21 cellular contexts compared by ENCODE assay signal in the genomic region with DNA sequence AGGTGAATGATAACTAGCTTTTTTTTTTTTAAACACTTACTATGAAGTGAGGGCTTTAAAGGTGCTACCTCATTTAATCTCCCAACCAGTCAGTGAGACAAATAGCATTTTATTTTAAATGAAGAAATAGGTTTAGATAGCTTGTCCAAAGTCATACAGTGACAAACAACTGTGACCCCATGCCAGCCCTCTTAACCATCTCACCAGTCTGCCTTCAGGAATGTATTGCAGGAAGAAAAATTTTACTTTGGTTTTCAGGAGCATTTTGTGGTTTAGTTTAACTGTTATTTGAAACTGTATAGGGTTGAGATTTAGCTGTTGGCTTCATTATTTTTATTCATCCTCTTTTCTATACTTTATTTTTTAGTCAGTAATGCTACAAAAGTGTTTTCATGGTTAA. TPM values are rescaled to one million over a fixed set of nuclear protein-coding genes. Genes with fewer than 3 reads are reported as not detected.
DNase-seq lines count a peak whose midpoint lies in the region; ATAC-seq, FAIRE-seq and TF ChIP-seq lines count a peak whose summit lies in the region.
"Had no signal": no experiment of that assay in that cellular context is flagged by ENCODE, and none has a peak within 500 bp of the region (broad histone marks: within the 10 kb centered on the region; RNA-seq: fewer than 3 reads in every experiment).

No MANE protein-coding gene starts in this region.

- H3K36me3 ChIP-seq in HAP-1 (replicated peaks), result no peaks in the 10 kb centered on the region
- H3K36me3 ChIP-seq: vagina had no signal

- H3K9me3 Mint-ChIP-seq in WTC11, result no peaks in the 10 kb centered on the region
- H3K9me3 Mint-ChIP-seq: activated naive CD8-positive, alpha-beta T cell treated with anti-CD3 and anti-CD28 coated beads for 36 hours; GM23338; T-helper 2 cell treated with Interferon-gamma antibody and Interleukin-4, amounts not matched to agents 5 μg/mL and 100 μg/mL, for 36 hours had no signal

- TF ChIP-seq CTCF in WTC11 (IDR thresholded peaks at IDR 0.05), result no peak

- DNase-seq in AG08395 (ENCODE audit: low spot score), result peak; percentile 22
- DNase-seq in GM12892 (ENCODE audit: insufficient read length), result no peak
- no peak for DNase-seq in WTC11 (ENCODE audit: low spot score)
- DNase-seq in kidney tubule cell (ENCODE audit: low spot score), result peak; percentile 12
- no peak for DNase-seq in HAP-1 (ENCODE audit: low spot score in 2 of 2)
- no peak for DNase-seq in central memory CD4-positive, alpha-beta T cell
- DNase-seq: activated naive CD8-positive, alpha-beta T cell treated with anti-CD3 and anti-CD28 coated beads for 36 hours; DMS79; dorsolateral prefrontal cortex; NCI-H1105; NCI-H69; psoas muscle; stimulated activated CD4-positive, alpha-beta T cell treated with anti-CD3 and anti-CD28 coated beads, Interleukin-4, amount 100 ng/mL, for 1 hour had no signal

- CTCF ChIA-PET in WTC11 (lab: Charles Lee), result interaction anchor here (0.8 to 2.0 kb wide), 3 partner anchors 18 to 121 kb away, joined by 3 to 5 read pairs (median 3); no protein-coding TSS in a partner anchor

- ATAC-seq in WTC11, result no peak
- no peak for ATAC-seq in GM21367 (IDR thresholded peaks at IDR 0.05; ENCODE audit: unreplicated experiment)
- no peak for ATAC-seq in GM21515 (IDR thresholded peaks at IDR 0.05; ENCODE audit: unreplicated experiment)
- ATAC-seq: GM23338, psoas muscle had no signal

- H3K4me3 Mint-ChIP-seq in WTC11, result no peak overlapping the region
- H3K4me3 Mint-ChIP-seq: activated naive CD8-positive, alpha-beta T cell treated with anti-CD3 and anti-CD28 coated beads for 36 hours; GM23338; T-helper 2 cell treated with Interferon-gamma antibody and Interleukin-4, amounts not matched to agents 5 μg/mL and 100 μg/mL, for 36 hours had no signal

- no peaks in the 10 kb centered on the region for H3K27me3 ChIP-seq in HAP-1 (ENCODE audit: low read depth)
- H3K27me3 ChIP-seq: dorsolateral prefrontal cortex, vagina had no signal

- POLR2A ChIA-PET in WTC11 (lab: Charles Lee), result no interaction called here

- no peaks in the 10 kb centered on the region for H3K4me1 ChIP-seq in HAP-1

- H3K4me1 Mint-ChIP-seq in WTC11, result peaks cover 31% of the 10 kb centered on the region

- peak overlapping the region; percentile 46; the same call in 1 of the 2 replicates for H3K27ac Mint-ChIP-seq in WTC11
- H3K27ac Mint-ChIP-seq: activated naive CD8-positive, alpha-beta T cell treated with anti-CD3 and anti-CD28 coated beads for 36 hours; GM23338; T-helper 2 cell treated with Interferon-gamma antibody and Interleukin-4, amounts not matched to agents 5 μg/mL and 100 μg/mL, for 36 hours had no signal

- TF ChIP-seq POLR2A in GM12892 (IDR thresholded peaks at IDR 0.05; ENCODE audit: low read depth, low read length), result no peak

- in situ Hi-C loops in HAP-1 (cut with MboI; ENCODE audit: low sequenced_read_pairs), result no loop called here

- H3K36me3 Mint-ChIP-seq in WTC11, result no peaks in the 10 kb centered on the region
- H3K36me3 Mint-ChIP-seq: activated naive CD8-positive, alpha-beta T cell treated with anti-CD3 and anti-CD28 coated beads for 36 hours had no signal

- H3K9me3 ChIP-seq in HAP-1, result no peaks in the 10 kb centered on the region
- H3K9me3 ChIP-seq: psoas muscle, vagina had no signal

- peak; percentile 17 for FAIRE-seq in GM12892 (lab: Jason Lieb, UNC)
- FAIRE-seq: bronchial epithelial cell, frontal cortex had no signal

- H3K27me3 Mint-ChIP-seq in WTC11 (ENCODE audit: low read depth), result no peaks in the 10 kb centered on the region
- H3K27me3 Mint-ChIP-seq: activated naive CD8-positive, alpha-beta T cell treated with anti-CD3 and anti-CD28 coated beads for 36 hours had no signal

- H3K4me3 ChIP-seq in HAP-1, result no peak overlapping the region
- H3K4me3 ChIP-seq: dorsolateral prefrontal cortex, GM23338, psoas muscle, skin epidermis, vagina had no signal

TF ChIP-seq in WTC11, 78 proteins besides CTCF, POLR2A, EP300 and RAD21:
- no peak for TF ChIP-seq MYBL2 (CRISPR knock-in tag; IDR thresholded peaks at IDR 0.05)
- TF ChIP-seq OVOL2 (CRISPR knock-in tag; IDR thresholded peaks at IDR 0.05; ENCODE audit: borderline replicate concordance), result no peak
- no peak for TF ChIP-seq TP53 (CRISPR knock-in tag; IDR thresholded peaks at IDR 0.05)
- TF ChIP-seq HMGA2 (CRISPR knock-in tag; IDR thresholded peaks at IDR 0.05), result no peak
- TF ChIP-seq, protein P1, sequence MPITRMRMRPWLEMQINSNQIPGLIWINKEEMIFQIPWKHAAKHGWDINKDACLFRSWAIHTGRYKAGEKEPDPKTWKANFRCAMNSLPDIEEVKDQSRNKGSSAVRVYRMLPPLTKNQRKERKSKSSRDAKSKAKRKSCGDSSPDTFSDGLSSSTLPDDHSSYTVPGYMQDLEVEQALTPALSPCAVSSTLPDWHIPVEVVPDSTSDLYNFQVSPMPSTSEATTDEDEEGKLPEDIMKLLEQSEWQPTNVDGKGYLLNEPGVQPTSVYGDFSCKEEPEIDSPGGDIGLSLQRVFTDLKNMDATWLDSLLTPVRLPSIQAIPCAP (CRISPR knock-in tag; IDR thresholded peaks at IDR 0.05), result no peak
- no peak for TF ChIP-seq ZNF317 (CRISPR knock-in tag; IDR thresholded peaks at IDR 0.05; ENCODE audit: borderline replicate concordance, low read depth)
- TF ChIP-seq, protein P2, sequence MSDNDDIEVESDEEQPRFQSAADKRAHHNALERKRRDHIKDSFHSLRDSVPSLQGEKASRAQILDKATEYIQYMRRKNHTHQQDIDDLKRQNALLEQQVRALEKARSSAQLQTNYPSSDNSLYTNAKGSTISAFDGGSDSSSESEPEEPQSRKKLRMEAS (CRISPR knock-in tag; IDR thresholded peaks at IDR 0.05), result no peak
- no peak for TF ChIP-seq TEAD4 (CRISPR knock-in tag; IDR thresholded peaks at IDR 0.05)
TF ChIP-seq in WTC11: peak in this region for 0.

RNA-seq across cellular contexts. Expression of a gene that starts 18.6 kb away (rescaled TPM):
- 36.6 TPM for polyA plus RNA-seq in GM12892 (2012; ENCODE audit: missing spikeins)
- total RNA-seq in WTC11 (2021), result 66.3 to 78.3 TPM (median 71.2 TPM) in 3 replicates

Comparison
In these comparisons a context has a peak if more than half of its experiments do, and no peak if none do; other contexts are left out.
1. DNase-seq: peak in AG08395 (single experiment) and kidney tubule cell (single experiment); none in GM12892 (single experiment), WTC11 (single experiment), HAP-1 (0 of 2) and central memory CD4-positive, alpha-beta T cell (single experiment).